8 cellular contexts compared by ENCODE assay signal in genomic region chr10:133335238-133336122, GRCh38. TPM values are rescaled to one million over a fixed set of nuclear protein-coding genes. Genes with fewer than 3 reads are reported as not detected.
DNase-seq lines count a peak whose midpoint lies in the region; ATAC-seq and TF ChIP-seq lines count a peak whose summit lies in the region.

No MANE protein-coding gene starts in this region.

- H4K20me1 ChIP-seq in mammary epithelial cell (ENCODE audit: insufficient read depth, low read length): peaks cover 3% of the 10 kb centered on the region

- H3K4me3 ChIP-seq in mammary epithelial cell (replicated peaks in 1 of 3; ENCODE audit: insufficient read depth in 1 of 3, low read depth in 2 of 3, low read length in 3 of 3): peak overlapping the region in 2 of 3 experiments; percentile 18 to 37

- no peaks in the 10 kb centered on the region for H3K36me3 ChIP-seq in mammary epithelial cell (ENCODE audit: insufficient read depth, low read length)

- H3K27ac ChIP-seq in mammary epithelial cell (ENCODE audit: insufficient read depth, low read depth, low read length): no peak overlapping the region

- H3K27me3 ChIP-seq in mammary epithelial cell (ENCODE audit: insufficient read depth, low read length): peaks cover 23% of the 10 kb centered on the region

- ATAC-seq in GM19351 (IDR thresholded peaks at IDR 0.05; ENCODE audit: unreplicated experiment): peak; percentile 47
- no peak for ATAC-seq in GM19467 (IDR thresholded peaks at IDR 0.05; ENCODE audit: unreplicated experiment)
- no peak for ATAC-seq in GM21576 (IDR thresholded peaks at IDR 0.05; ENCODE audit: unreplicated experiment)

- peaks cover 19% of the 10 kb centered on the region for H3K4me1 ChIP-seq in mammary epithelial cell (ENCODE audit: insufficient read depth, low read length)

- no peak for TF ChIP-seq CTCF in mammary epithelial cell (conservative IDR thresholded peaks at IDR 0.05 in 1 of 2, IDR thresholded peaks at IDR 0.05 in 1 of 2; ENCODE audit: extremely low read depth in 1 of 2, insufficient read depth in 1 of 2, low read depth in 1 of 2, low read length in 2 of 2)

- 7% methylated on average over 3 of the region's 76 CpGs for WGBS in mammary epithelial cell (ENCODE audit: low coverage, missing lambda C conversion rate)

- H3K79me2 ChIP-seq in mammary epithelial cell (ENCODE audit: insufficient read depth, low read length): no peaks in the 10 kb centered on the region

- H2AFZ ChIP-seq in mammary epithelial cell (ENCODE audit: low read depth, low read length): peak overlapping the region; percentile 21

- peak overlapping the region; percentile 65 for H3K4me2 ChIP-seq in mammary epithelial cell (ENCODE audit: insufficient read depth, low read depth, low read length)

- dilution Hi-C loops in mammary epithelial cell (cut with HindIII; ENCODE audit: low sequenced_read_pairs): no loop called here

- in situ Hi-C loops in mammary epithelial cell (cut with MboI; ENCODE audit: low sequenced_read_pairs in 2 of 2): no loop called here

- intact Hi-C loops in mammary epithelial cell (cut with micrococcal nuclease): no loop called here

- CTCF ChIA-PET in mammary epithelial cell (lab: Charles Lee; ENCODE audit: low non-redundant PET): no interaction called here

- no peak overlapping the region for H3K9ac ChIP-seq in mammary epithelial cell (ENCODE audit: insufficient read depth, low read length)

- H3K9me3 ChIP-seq in mammary epithelial cell (replicated peaks; ENCODE audit: insufficient read depth, low read length): peaks cover 11% of the 10 kb centered on the region

- BruUV-seq in mammary epithelial cell (replicated peaks; lab: Mats Ljungman, UMichigan): no TSS peak

- peak; percentile 59 to 69 (median 63) for DNase-seq in activated CD4-positive, CD25-positive, alpha-beta regulatory T cell (lab: John Stamatoyannopoulos, UW)
- no peak for DNase-seq in mammary epithelial cell
- DNase-seq in inferior parietal cortex (ENCODE audit: extremely low spot score): peak; percentile 56
- peak; percentile 82 for DNase-seq in stimulated activated CD4-positive, alpha-beta T cell treated with anti-CD3 and anti-CD28 coated beads, Interleukin-15, amount 100 ng/mL, for 24 hours
- DNase-seq in NCI-H2107 treated with DMSO at 0.1 percent for 48 hours (lab: John Stamatoyannopoulos, UW; ENCODE audit: unreplicated experiment): no peak

RNA-seq across cellular contexts. Expression of gene CALY, which starts 1.2 kb away (rescaled TPM):
- not detected for total RNA-seq in mammary epithelial cell
- polyA plus RNA-seq in mammary epithelial cell: not detected
- polyA minus RNA-seq in mammary epithelial cell: not detected

RNA-seq across cellular contexts. Expression of gene PRAP1, which starts 11.7 kb away (rescaled TPM):
- not detected for total RNA-seq in mammary epithelial cell
- polyA plus RNA-seq in mammary epithelial cell: not detected
- polyA minus RNA-seq in mammary epithelial cell: not detected

RNA-seq across cellular contexts. Expression of gene FUOM, which starts 22.3 kb away (rescaled TPM):
- 10 to 100 TPM; 15.4 to 17.5 TPM for total RNA-seq in mammary epithelial cell
- 19.0 TPM for polyA plus RNA-seq in mammary epithelial cell
- 1.5 TPM for polyA minus RNA-seq in mammary epithelial cell

RNA-seq across cellular contexts. Expression of gene ZNF511, which starts 26.8 kb away (rescaled TPM):
- total RNA-seq in mammary epithelial cell: 10 to 100 TPM; 10.5 to 39.7 TPM
- 25.3 TPM for polyA plus RNA-seq in mammary epithelial cell
- 23.8 TPM for polyA minus RNA-seq in mammary epithelial cell

RNA-seq across cellular contexts. Expression of gene TUBGCP2, which starts 26.8 kb away (rescaled TPM):
- 10 to 100 TPM; 59.3 to 78.1 TPM for total RNA-seq in mammary epithelial cell
- polyA plus RNA-seq in mammary epithelial cell: 56.4 TPM
- 53.1 TPM for polyA minus RNA-seq in mammary epithelial cell

Comparison
In these comparisons a context has a peak if more than half of its experiments do, and no peak if none do; other contexts are left out.
1. DNase-seq: peak in activated CD4-positive, CD25-positive, alpha-beta regulatory T cell (4 of 4), inferior parietal cortex (single experiment) and stimulated activated CD4-positive, alpha-beta T cell treated with anti-CD3 and anti-CD28 coated beads, Interleukin-15, amount 100 ng/mL, for 24 hours (single experiment); none in mammary epithelial cell (single experiment) and NCI-H2107 treated with DMSO at 0.1 percent for 48 hours (single experiment).